In genomic region chr5:10538789-10539684, GRCh38 we compare ENCODE assay signal across 17 cellular contexts. TPM values are rescaled to one million over a fixed set of nuclear protein-coding genes. Genes with fewer than 3 reads are reported as not detected.
DNase-seq lines count a peak whose midpoint lies in the region; ATAC-seq and TF ChIP-seq lines count a peak whose summit lies in the region.
"Had no signal": no experiment of that assay in that cellular context is flagged by ENCODE, and none has a peak within 500 bp of the region (broad histone marks: within the 10 kb centered on the region; RNA-seq: fewer than 3 reads in every experiment).

No MANE protein-coding gene starts in this region.

- H3K9me3 ChIP-seq in mucosa of descending colon, result no peaks in the 10 kb centered on the region
- H3K9me3 ChIP-seq in thymus (ENCODE audit: control insufficient read depth), result no peaks in the 10 kb centered on the region
- no peaks in the 10 kb centered on the region for H3K9me3 ChIP-seq in A673 (ENCODE audit: low read depth, low read length, poor library complexity, severe bottlenecking)
- H3K9me3 ChIP-seq: esophagus muscularis mucosa, HAP-1 had no signal

- H3K27ac ChIP-seq in caudate nucleus (ENCODE audit: low read depth, low read length), result peak overlapping the region; percentile 74
- H3K27ac ChIP-seq in thymus (ENCODE audit: low read depth), result peak overlapping the region; percentile 40
- no peak overlapping the region for H3K27ac ChIP-seq in A673 (ENCODE audit: low read depth, low read length, poor library complexity, severe bottlenecking)
- H3K27ac ChIP-seq: esophagus muscularis mucosa had no signal

- H3K36me3 ChIP-seq in mucosa of descending colon (ENCODE audit: low read depth), result no peaks in the 10 kb centered on the region
- no peaks in the 10 kb centered on the region for H3K36me3 ChIP-seq in thymus (ENCODE audit: control insufficient read depth, insufficient read depth)
- no peaks in the 10 kb centered on the region for H3K36me3 ChIP-seq in A673 (ENCODE audit: insufficient read depth, low read length, poor library complexity, severe bottlenecking)
- H3K36me3 ChIP-seq: esophagus muscularis mucosa, HAP-1 had no signal

- H3K4me3 ChIP-seq in mucosa of descending colon (no peak overlapping the region), thymus (ENCODE audit: low read length) (no peak overlapping the region), A673 (ENCODE audit: low read depth, low read length, poor library complexity, severe bottlenecking) (no peak overlapping the region)
- H3K4me3 ChIP-seq: esophagus muscularis mucosa, HAP-1, lung had no signal

- CTCF ChIA-PET in A673 (lab: Charles Lee), result no interaction called here

- 90% methylated on average over 19 of the region's 19 CpGs for WGBS in thymus

- TF ChIP-seq CTCF in mucosa of descending colon (IDR thresholded peaks at IDR 0.05), result no peak
- no peak for TF ChIP-seq CTCF in A673 (conservative IDR thresholded peaks at IDR 0.05; ENCODE audit: low read depth, low read length)

- BruUV-seq in A673 (replicated peaks; lab: Mats Ljungman, UMichigan), result no TSS peak

- intact Hi-C loops in mucosa of descending colon (cut with DNase I, micrococcal nuclease), result no loop called here
- intact Hi-C loops in A673 (cut with micrococcal nuclease; ENCODE audit: unreplicated experiment), result no loop called here

- POLR2A ChIA-PET in A673 (lab: Charles Lee; ENCODE audit: low non-redundant PET), result no interaction called here

- H3K4me1 ChIP-seq in mucosa of descending colon (ENCODE audit: low read depth), result no peaks in the 10 kb centered on the region
- no peaks in the 10 kb centered on the region for H3K4me1 ChIP-seq in thymus (ENCODE audit: control insufficient read depth, insufficient read depth, low read length)
- no peaks in the 10 kb centered on the region for H3K4me1 ChIP-seq in A673 (ENCODE audit: insufficient read depth, low read length, poor library complexity, severe bottlenecking)
- H3K4me1 ChIP-seq: HAP-1 had no signal

- ATAC-seq in mucosa of descending colon, result peak; percentile 31
- ATAC-seq: CD8-positive, alpha-beta T cell had no signal

- H3K27me3 ChIP-seq in thymus (ENCODE audit: control insufficient read depth, insufficient read depth), result no peaks in the 10 kb centered on the region
- peaks cover 35% of the 10 kb centered on the region for H3K27me3 ChIP-seq in A673 (replicated peaks; ENCODE audit: insufficient read depth, low read depth, low read length, poor library complexity)

- DNase-seq in activated effector memory CD4-positive, alpha-beta T cell treated with anti-CD3 and anti-CD28 coated beads, Interleukin-2, amount 50 U/mL, for 16 hours, result peak; percentile 24
- DNase-seq in activated effector memory CD4-positive, alpha-beta T cell treated with Interleukin-2 at 50 U/mL for 16 hours, result no peak
- DNase-seq in caudate nucleus (lab: John Stamatoyannopoulos, UW) (peak in 44 of 61 donors; percentile 20 to 94 (median 66)), mucosa of descending colon (no peak), NCI-H82 (lab: John Stamatoyannopoulos, UW) (no peak), globus pallidus (ENCODE audit: low spot score) (no peak), A673 (ENCODE audit: low spot score) (no peak)
- DNase-seq: activated gamma-delta T cell; CD8-positive, alpha-beta T cell; immature natural killer cell; naive B cell; NCI-H146; stimulated activated naive CD4-positive, alpha-beta T cell treated with Interleukin-2 at 50 U/mL for 16 hours had no signal

RNA-seq across cellular contexts. Expression of gene ANKRD33B, which starts 24.8 kb away (rescaled TPM):
- 1 to 10 TPM in 2 of 3 donors, under 1 TPM in 1; 0.96 to 3.3 (median 1.7) TPM for total RNA-seq in mucosa of descending colon
- 4.5 TPM for polyA plus RNA-seq in thymus
- 0.75 and 1.1 TPM in 2 replicates for total RNA-seq in A673 (2021)

Comparison
In these comparisons a context has a peak if more than half of its experiments do, and no peak if none do; other contexts are left out.
1. DNase-seq: peak in activated effector memory CD4-positive, alpha-beta T cell treated with anti-CD3 and anti-CD28 coated beads, Interleukin-2, amount 50 U/mL, for 16 hours (single experiment) and caudate nucleus (44 of 61); none in activated effector memory CD4-positive, alpha-beta T cell treated with Interleukin-2 at 50 U/mL for 16 hours (single experiment), mucosa of descending colon (0 of 3), NCI-H82 (single experiment), globus pallidus (single experiment) and A673 (single experiment).